Comparison of ENCODE assay signal across 15 cellular contexts in the genomic region with DNA sequence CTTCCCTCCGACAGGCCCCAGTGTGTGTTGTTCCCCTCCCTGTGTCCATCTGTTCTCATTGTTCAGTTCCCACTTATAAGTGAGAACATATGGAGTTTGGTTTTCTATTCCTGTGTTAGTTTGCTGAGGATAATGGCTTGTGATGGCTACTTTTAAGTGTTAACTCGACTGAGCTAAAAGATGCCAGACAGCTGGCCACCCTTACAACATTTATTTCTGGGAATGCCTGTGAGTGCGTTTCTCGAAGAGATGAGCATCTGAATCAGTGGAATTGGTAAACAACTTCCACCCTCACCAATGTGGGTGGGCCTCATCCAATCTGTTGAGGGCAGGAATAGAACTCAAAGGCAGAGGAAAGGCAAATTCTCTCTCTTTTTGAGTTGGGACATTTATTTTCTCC. TPM values are rescaled to one million over a fixed set of nuclear protein-coding genes. Genes with fewer than 3 reads are reported as not detected.
DNase-seq lines count a peak whose midpoint lies in the region; TF ChIP-seq lines count a peak whose summit lies in the region.
"Had no signal": no experiment of that assay in that cellular context is flagged by ENCODE, and none has a peak within 500 bp of the region (broad histone marks: within the 10 kb centered on the region; RNA-seq: fewer than 3 reads in every experiment).

No MANE protein-coding gene starts in this region.

- POLR2A ChIA-PET in AG04449 (lab: Yijun Ruan, JAX), result interaction anchor here (1.3 kb wide), 1 partner anchor 25 kb away, joined by 5 read pairs; no protein-coding TSS in a partner anchor

- H3K4me1 Mint-ChIP-seq in HFFc6 (ENCODE audit: low read depth), result peaks cover 57% of the 10 kb centered on the region

- H3K27ac ChIP-seq in SJCRH30, result no peak overlapping the region
- H3K27ac ChIP-seq: PC-9, thoracic aorta had no signal

- H3K9me3 Mint-ChIP-seq in HFFc6, result no peaks in the 10 kb centered on the region
- H3K9me3 Mint-ChIP-seq: activated T-cell treated with anti-CD3 and anti-CD28 coated beads, Interleukin-2, amount 50 U/mL, for 72 hours had no signal

- DNase-seq in AG04449 (ENCODE audit: low read depth, low spot score) (peak; percentile 34), HFFc6 (no peak), adipocyte (ENCODE audit: low read depth) (peak; percentile 70), fibroblast of villous mesenchyme (ENCODE audit: low read depth) (peak; percentile 67), T1000 (lab: John Stamatoyannopoulos, UW) (no peak), ACHN (no peak), NCI-H510A treated with DMSO at 0.1 percent for 48 hours (lab: John Stamatoyannopoulos, UW) (no peak), SJCRH30 (no peak)
- DNase-seq: activated T-cell treated with anti-CD3 and anti-CD28 coated beads, Interleukin-2, amount 50 U/mL, for 72 hours; AML-193; DMS153; effector memory CD4-positive, alpha-beta T cell; PC-9; stimulated activated CD4-positive, alpha-beta T cell treated with anti-CD3 and anti-CD28 coated beads, Interleukin-15, amount 100 ng/mL, for 24 hours had no signal

- peaks cover 44% of the 10 kb centered on the region for H3K36me3 Mint-ChIP-seq in HFFc6 (ENCODE audit: low read depth)

- peaks cover 6% of the 10 kb centered on the region for H3K4me1 ChIP-seq in adipocyte (ENCODE audit: control insufficient read depth, insufficient read depth, low read length)
- no peaks in the 10 kb centered on the region for H3K4me1 ChIP-seq in SJCRH30

- H3K27me3 ChIP-seq in adipocyte (replicated peaks; ENCODE audit: control insufficient read depth, insufficient read depth, low read length) (no peaks in the 10 kb centered on the region), SJCRH30 (no peaks in the 10 kb centered on the region)

- H3K9me3 ChIP-seq in adipocyte (ENCODE audit: control insufficient read depth, low read length), result no peaks in the 10 kb centered on the region
- H3K9me3 ChIP-seq in SJCRH30 (replicated peaks), result no peaks in the 10 kb centered on the region
- H3K9me3 ChIP-seq: thoracic aorta had no signal

- no peak overlapping the region for H3K9ac ChIP-seq in adipocyte (ENCODE audit: low read length)

- TF ChIP-seq CTCF in AG04449 (IDR thresholded peaks at IDR 0.05; ENCODE audit: insufficient read depth, low read length, missing control alignments) (no peak), HFFc6 (IDR thresholded peaks at IDR 0.05) (no peak), fibroblast of villous mesenchyme (IDR thresholded peaks at IDR 0.05; ENCODE audit: insufficient read depth, low read depth, low read length) (no peak)

- H3K4me3 Mint-ChIP-seq in HFFc6, result peak overlapping the region; percentile 43; the same call in 1 of the 2 replicates

- H3K4me3 ChIP-seq in AG04449 (ENCODE audit: low read depth, low read length), result no peak overlapping the region
- H3K4me3 ChIP-seq in adipocyte (ENCODE audit: low read length), result no peak overlapping the region
- no peak overlapping the region for H3K4me3 ChIP-seq in fibroblast of villous mesenchyme (ENCODE audit: low read depth, low read length)
- H3K4me3 ChIP-seq in SJCRH30, result no peak overlapping the region
- H3K4me3 ChIP-seq: PC-9, thoracic aorta had no signal

- peaks cover 1% of the 10 kb centered on the region; the same call in 1 of the 2 replicates for H3K27me3 Mint-ChIP-seq in HFFc6 (ENCODE audit: insufficient read depth)

- CTCF ChIA-PET in AG04449 (lab: Yijun Ruan, JAX), result interaction anchor here (0.9 to 1.4 kb wide), 2 partner anchors 10 to 46 kb away, joined by 3 to 5 read pairs; no protein-coding TSS in a partner anchor

- in situ Hi-C loops in ACHN (cut with HindIII; ENCODE audit: low pct_ligation_motif_present, low pct_unique_long_range_greater_than_20kb, low sequenced_read_pairs), result no loop called here

- peaks cover 34% of the 10 kb centered on the region for H3K36me3 ChIP-seq in adipocyte (ENCODE audit: control insufficient read depth, insufficient read depth, low read length, severe bottlenecking)
- H3K36me3 ChIP-seq in SJCRH30, result peaks cover 21% of the 10 kb centered on the region

- H3K27ac Mint-ChIP-seq in HFFc6, result peak overlapping the region; percentile 92

RNA-seq across cellular contexts. Expression of a gene that starts 24.8 kb away (rescaled TPM):
- total RNA-seq in HFFc6 (2021; fragmentation: NEBNext Ultra II Directional; extraction: Animal tissue kit (Norgen Biotek cat#: 25700)), result 10 to 100 TPM; 31.4 to 35.9 (median 32.5) TPM
- total RNA-seq in fibroblast of villous mesenchyme, result 36.7 and 48.4 TPM in 2 replicates
- total RNA-seq in SJCRH30 (2014; rRNA removed; shearing (Covaris generic)), result 54.6 and 57.0 TPM in 2 replicates

RNA-seq across cellular contexts. Expression of a gene that starts 47.3 kb away (rescaled TPM):
- total RNA-seq in HFFc6 (2021; fragmentation: NEBNext Ultra II Directional; extraction: Animal tissue kit (Norgen Biotek cat#: 25700)), result 1 to 10 TPM; 6.7 to 9.1 (median 7.8) TPM
- total RNA-seq in fibroblast of villous mesenchyme, result 13.8 and 13.9 TPM in 2 replicates
- total RNA-seq in SJCRH30 (2014; rRNA removed; shearing (Covaris generic)), result 23.7 and 28.8 TPM in 2 replicates

Comparison
In these comparisons a context has a peak if more than half of its experiments do, and no peak if none do; other contexts are left out.
1. DNase-seq: peak in AG04449 (single experiment), adipocyte (single experiment) and fibroblast of villous mesenchyme (single experiment); none in HFFc6 (single experiment), T1000 (single experiment), ACHN (single experiment), NCI-H510A treated with DMSO at 0.1 percent for 48 hours (single experiment) and SJCRH30 (0 of 2).